25 cellular contexts compared by ENCODE assay signal in genomic region chr17:63191610-63192009, GRCh38.
DNase-seq lines count a peak whose midpoint lies in the region; ATAC-seq, FAIRE-seq and TF ChIP-seq lines count a peak whose summit lies in the region.
"Had no signal": no experiment of that assay in that cellular context is flagged by ENCODE, and none has a peak within 500 bp of the region (broad histone marks: within the 10 kb centered on the region; RNA-seq: fewer than 3 reads in every experiment).

No MANE protein-coding gene starts in this region.

- H3K9ac ChIP-seq in GM12878 (ENCODE audit: control insufficient read depth, insufficient read depth, low read length) = no peak overlapping the region
- H3K9ac ChIP-seq: parathyroid adenoma had no signal

- H3K27me3 ChIP-seq in GM12878 (replicated peaks in 1 of 2; ENCODE audit: control insufficient read depth in 2 of 2, insufficient read depth in 2 of 2, low read length in 1 of 2) = no peaks in the 10 kb centered on the region
- H3K27me3 ChIP-seq: testis had no signal

- H3K9me3 ChIP-seq in GM12878 (replicated peaks; ENCODE audit: control insufficient read depth, insufficient read depth, low read length) = no peaks in the 10 kb centered on the region
- H3K9me3 ChIP-seq: testis had no signal

- H3K27ac ChIP-seq in GM12878 (ENCODE audit: control insufficient read depth, insufficient read depth) = no peak overlapping the region
- H3K27ac ChIP-seq: parathyroid adenoma, testis had no signal

- TF ChIP-seq RAD21 in GM12878 (IDR thresholded peaks at IDR 0.05; ENCODE audit: insufficient read depth, low read depth, low read length) = no peak

- FAIRE-seq in GM12878 (lab: Jason Lieb, UNC) = peak; percentile 38
- FAIRE-seq: A204.1 had no signal

- no peak overlapping the region for H3K4me2 ChIP-seq in GM12878 (ENCODE audit: control insufficient read depth, insufficient read depth)

- BruUV-seq in GM12878 (replicated peaks; lab: Mats Ljungman, UMichigan) = no TSS peak

- ATAC-seq in GM12878 (no peak), HG03025 (IDR thresholded peaks at IDR 0.05; ENCODE audit: low FRiP score, unreplicated experiment) (no peak)
- ATAC-seq: natural killer cell, Panc1, T-cell had no signal

- TF ChIP-seq CTCF in GM12878 (IDR thresholded peaks at IDR 0.05 in 2 of 3, conservative IDR thresholded peaks at IDR 0.05 in 1 of 3; ENCODE audit: control insufficient read depth in 2 of 3, extremely low read depth in 1 of 3, insufficient read depth in 1 of 3, low read depth in 3 of 3, low read length in 3 of 3) = no peak
- no peak for TF ChIP-seq CTCF in GM13976 (IDR thresholded peaks at IDR 0.05; ENCODE audit: borderline replicate concordance, control extremely low read depth, extremely low read depth, insufficient read depth, missing control alignments)

- H4K20me1 ChIP-seq in GM12878 (ENCODE audit: control insufficient read depth, insufficient read depth) = no peaks in the 10 kb centered on the region

- TF ChIP-seq POLR2A in GM12878 (IDR thresholded peaks at IDR 0.05; ENCODE audit: low read depth, low read length) = no peak

- CTCF ChIA-PET in GM12878 (lab: Yijun Ruan, JAX) = no interaction called here

- no peak overlapping the region for H3K4me3 ChIP-seq in GM12878
- H3K4me3 ChIP-seq: skin epidermis, testis had no signal

- H3K79me2 ChIP-seq in GM12878 (ENCODE audit: control insufficient read depth, insufficient read depth, low read length) = no peaks in the 10 kb centered on the region
- H3K79me2 ChIP-seq: parathyroid adenoma had no signal

- SMC1A ChIA-PET in GM12878 (lab: Charles Lee; ENCODE audit: uncharacterized antibody, unreplicated experiment) = no interaction called here

- RAD21 ChIA-PET in GM12878 (lab: Charles Lee; ENCODE audit: unreplicated experiment) = no interaction called here

- 53% methylated on average over 8 of the region's 8 CpGs for WGBS in GM12878 (ENCODE audit: insufficient coverage, insufficient replicate concordance, low lambda C conversion rate, missing lambda C conversion rate)

- in situ Hi-C loops in GM12878 (cut with MboI) (no loop called here), GM13976 (cut with MboI; ENCODE audit: low sequenced_read_pairs, unreplicated experiment) (no loop called here)

- no peaks in the 10 kb centered on the region for H3K36me3 ChIP-seq in GM12878 (ENCODE audit: control insufficient read depth in 2 of 2, insufficient read depth in 2 of 2, low read length in 1 of 2)

- POLR2A ChIA-PET in GM12878 (lab: Charles Lee) = no interaction called here

- H2AFZ ChIP-seq in GM12878 (ENCODE audit: control insufficient read depth, low read depth, low read length) = no peak overlapping the region
- H2AFZ ChIP-seq: parathyroid adenoma had no signal

- H3K4me1 ChIP-seq in GM12878 (ENCODE audit: control insufficient read depth, insufficient read depth, low read length) = no peaks in the 10 kb centered on the region
- H3K4me1 ChIP-seq: parathyroid adenoma, testis had no signal

- DNase-seq in Ammon's horn (ENCODE audit: low spot score) = peak; percentile 14
- peak; percentile 96 for DNase-seq in MV-4-11 (lab: John Stamatoyannopoulos, UW)
- no peak for DNase-seq in GM12878 (ENCODE audit: low read depth, low spot score)
- DNase-seq in midbrain (lab: John Stamatoyannopoulos, UW) = peak; percentile 21
- no peak for DNase-seq in GM13976 (ENCODE audit: low spot score)
- DNase-seq in NCI-H2029 treated with DMSO at 0.1 percent for 48 hours (lab: John Stamatoyannopoulos, UW) = no peak
- no peak for DNase-seq in posterior vena cava (ENCODE audit: low spot score)
- DNase-seq: activated CD4-positive, alpha-beta T cell treated with anti-CD3 and anti-CD28 coated beads, Interleukin-2, amount 50 U/mL, for 4 hours; activated naive CD4-positive, alpha-beta T cell treated with Interleukin-2 at 50 U/mL for 16 hours; CD4-positive, alpha-beta T cell; cerebellar nuclear complex; H7; immature natural killer cell; IMR-90; natural killer cell; NCI-H1048; NCI-H526; stimulated activated CD4-positive, alpha-beta T cell treated with anti-CD3 and anti-CD28 coated beads, Interleukin-4, amount 100 ng/mL, for 1 hour; testis had no signal

- TF ChIP-seq EP300 in GM12878 (IDR thresholded peaks at IDR 0.05; ENCODE audit: borderline replicate concordance in 1 of 2, control insufficient read depth in 1 of 2, low read depth in 2 of 2, low read length in 2 of 2) = no peak

- intact Hi-C loops in GM12878 (cut with micrococcal nuclease; ENCODE audit: unreplicated experiment) = no loop called here
- intact Hi-C loops in posterior vena cava (cut with DNase I) = no loop called here

TF ChIP-seq in GM12878, 131 proteins besides CTCF, POLR2A, EP300 and RAD21:
- TF ChIP-seq TAF1 (IDR thresholded peaks at IDR 0.05; ENCODE audit: borderline replicate concordance, low read depth, low read length) (no peak), KAT2A (conservative IDR thresholded peaks at IDR 0.05; ENCODE audit: control insufficient read depth, low read depth, low read length) (no peak), KDM1A (IDR thresholded peaks at IDR 0.05; ENCODE audit: borderline replicate concordance) (no peak), MTA3 (IDR thresholded peaks at IDR 0.05; ENCODE audit: borderline replicate concordance, low read length) (no peak), STAT3 (IDR thresholded peaks at IDR 0.05; ENCODE audit: low read depth, low read length) (no peak), NRF1 (conservative IDR thresholded peaks at IDR 0.05; ENCODE audit: low read depth, low read length) (no peak)

Comparison
In these comparisons a context has a peak if more than half of its experiments do, and no peak if none do; other contexts are left out.
1. DNase-seq: peak in Ammon's horn (single experiment), MV-4-11 (single experiment) and midbrain (single experiment); none in GM12878 (single experiment), GM13976 (single experiment), NCI-H2029 treated with DMSO at 0.1 percent for 48 hours (single experiment) and posterior vena cava (single experiment).